ENCODE assay signal across 1 cellular context in genomic region chr17:66152756-66153155, GRCh38.
TF ChIP-seq lines count a peak whose summit lies in the region.

No MANE protein-coding gene starts in this region.

TF ChIP-seq in IMR-90, 13 proteins besides CTCF, POLR2A, EP300 and RAD21:
- no peak for TF ChIP-seq BHLHE40 (IDR thresholded peaks at IDR 0.05; ENCODE audit: low read depth, low read length)
- no peak for TF ChIP-seq RFX5 (IDR thresholded peaks at IDR 0.05; ENCODE audit: low read depth, low read length)
- no peak for TF ChIP-seq USF2 (IDR thresholded peaks at IDR 0.05; ENCODE audit: low read depth, low read length)
- no peak for TF ChIP-seq RCOR1 (IDR thresholded peaks at IDR 0.05; ENCODE audit: insufficient replicate concordance, low read length)
- no peak for TF ChIP-seq MAFK (IDR thresholded peaks at IDR 0.05; ENCODE audit: low read depth, low read length)
- TF ChIP-seq NFE2L2 (IDR thresholded peaks at IDR 0.05; ENCODE audit: low read depth, low read length), result no peak
- TF ChIP-seq MAZ (IDR thresholded peaks at IDR 0.05; ENCODE audit: borderline replicate concordance, low read depth, low read length), result no peak
- TF ChIP-seq SMC3 (IDR thresholded peaks at IDR 0.05; ENCODE audit: low read depth, low read length), result no peak
- no peak for TF ChIP-seq CHD1 (IDR thresholded peaks at IDR 0.05; ENCODE audit: low read depth, low read length)
TF ChIP-seq in IMR-90: peak in this region for 0.
